23 cellular contexts compared by ENCODE assay signal in the genomic region with DNA sequence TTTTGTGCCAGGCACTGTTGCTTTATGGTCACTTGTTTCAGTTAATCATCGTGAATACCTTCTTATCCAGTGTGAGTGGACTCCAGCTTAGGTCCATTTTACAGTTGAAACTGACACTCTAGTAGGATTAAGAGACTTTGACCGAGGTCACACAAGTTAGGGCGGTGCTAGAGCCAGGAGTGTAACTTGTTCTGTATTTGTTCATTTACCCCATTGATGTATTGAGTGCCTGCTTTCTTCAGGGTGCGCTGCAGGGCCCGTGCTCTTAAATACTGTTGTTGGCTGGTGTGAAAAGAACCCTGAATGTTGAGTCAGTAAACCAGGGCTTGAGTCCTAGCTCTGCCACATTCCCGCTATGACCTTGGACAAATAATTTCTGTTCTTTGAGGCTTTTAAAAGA.
"Had no signal": no experiment of that assay in that cellular context is flagged by ENCODE, and none has a peak within 500 bp of the region (broad histone marks: within the 10 kb centered on the region; RNA-seq: fewer than 3 reads in every experiment).

No MANE protein-coding gene starts in this region.

- H3K27me3 Mint-ChIP-seq: activated CD4-positive, alpha-beta T cell treated with anti-CD3 and anti-CD28 coated beads for 36 hours; central memory CD8-positive, alpha-beta T cell; effector memory CD8-positive, alpha-beta T cell; naive thymus-derived CD8-positive, alpha-beta T cell had no signal

- ATAC-seq: activated CD4-positive, alpha-beta T cell treated with anti-CD3 and anti-CD28 coated beads for 36 hours; effector memory CD8-positive, alpha-beta T cell; naive thymus-derived CD8-positive, alpha-beta T cell; stimulated activated naive CD8-positive, alpha-beta T cell treated with anti-CD3 and anti-CD28 coated beads, Interleukin-15, Interleukin-2, amounts not matched to agents 100 U/mL and 50 U/mL, for 24 hours; WTC11 had no signal

- H3K27ac ChIP-seq: breast epithelium, hepatocyte, ovary, prostate gland had no signal

- H3K9me3 Mint-ChIP-seq: central memory CD8-positive, alpha-beta T cell; effector memory CD8-positive, alpha-beta T cell; naive thymus-derived CD8-positive, alpha-beta T cell; WTC11 had no signal

- H3K36me3 ChIP-seq: breast epithelium, ovary, prostate gland had no signal

- H3K4me3 ChIP-seq: breast epithelium, dorsolateral prefrontal cortex, esophagus muscularis mucosa, hepatocyte, ovary, prostate gland, thyroid gland had no signal

- H3K4me1 ChIP-seq: breast epithelium, prostate gland had no signal

- H3K27ac Mint-ChIP-seq: activated CD4-positive, alpha-beta T cell treated with anti-CD3 and anti-CD28 coated beads for 36 hours; effector memory CD8-positive, alpha-beta T cell; WTC11 had no signal

- FAIRE-seq: colon, frontal cortex had no signal

- DNase-seq: activated CD4-positive, alpha-beta T cell treated with anti-CD3 and anti-CD28 coated beads for 36 hours; activated CD4-positive, alpha-beta T cell treated with anti-CD3 and anti-CD28 coated beads, Interleukin-2, amount 50 U/mL, for 4 hours; activated gamma-delta T cell; activated naive CD4-positive, alpha-beta T cell treated with anti-CD3 and anti-CD28 coated beads, Interleukin-2, amount 50 U/mL, for 16 hours; amniotic stem cell; dorsolateral prefrontal cortex; effector memory CD8-positive, alpha-beta T cell; glutamatergic neuron; mesenchymal stem cell; naive thymus-derived CD8-positive, alpha-beta T cell; ovary; stimulated activated CD4-positive, alpha-beta T cell treated with anti-CD3 and anti-CD28 coated beads, Interleukin-4, amount 100 ng/mL, for 1 hour; stimulated activated naive CD8-positive, alpha-beta T cell treated with anti-CD3 and anti-CD28 coated beads, Interleukin-15, Interleukin-2, amounts not matched to agents 100 U/mL and 50 U/mL, for 24 hours; T-helper 9 cell; thyroid gland had no signal

- H3K4me3 Mint-ChIP-seq: activated CD4-positive, alpha-beta T cell treated with anti-CD3 and anti-CD28 coated beads for 36 hours; central memory CD8-positive, alpha-beta T cell; effector memory CD8-positive, alpha-beta T cell; naive thymus-derived CD8-positive, alpha-beta T cell; WTC11 had no signal

- H3K27me3 ChIP-seq: breast epithelium, dorsolateral prefrontal cortex, esophagus muscularis mucosa, hepatocyte, ovary, thyroid gland had no signal

- H3K9me3 ChIP-seq: breast epithelium, esophagus muscularis mucosa, ovary, prostate gland, thyroid gland had no signal
